In the genomic region with DNA sequence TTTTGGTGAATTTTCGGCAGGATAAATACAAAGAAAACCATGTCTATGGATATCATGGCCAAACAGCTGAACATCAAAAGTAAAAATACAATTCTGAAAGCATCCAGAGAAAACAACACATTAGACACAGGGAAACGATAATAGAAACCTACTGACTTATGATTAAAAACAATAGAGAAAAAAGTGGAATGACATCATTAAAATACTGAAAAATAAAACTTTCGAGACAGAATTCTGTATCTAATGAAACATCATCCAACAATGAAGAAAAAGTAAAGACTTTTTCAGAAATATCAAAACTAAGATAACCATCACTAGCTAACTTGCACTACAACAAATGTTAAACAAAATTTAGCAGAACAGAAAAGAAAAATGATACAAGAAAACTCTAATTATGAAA, we compare ENCODE assay signal across 9 cellular contexts.
"Had no signal": no experiment of that assay in that cellular context is flagged by ENCODE, and none has a peak within 500 bp of the region (broad histone marks: within the 10 kb centered on the region; RNA-seq: fewer than 3 reads in every experiment).

No MANE protein-coding gene starts in this region.

- H3K4me1 Mint-ChIP-seq: GM23338 had no signal

- H3K27ac Mint-ChIP-seq: GM23338, H9, HFFc6 had no signal

- ATAC-seq: GM23338, K562 had no signal

- H3K4me3 ChIP-seq: GM23338, K562 had no signal

- H3K9me3 Mint-ChIP-seq: HFFc6 had no signal

- H2AFZ ChIP-seq: GM23338 had no signal

- H3K4me2 ChIP-seq: GM23338 had no signal

- FAIRE-seq: H1, H54, K562 had no signal

- DNase-seq: H9, HCEC 1CT, HFFc6, IMR-90, KG1 had no signal

- H3K4me3 Mint-ChIP-seq: GM23338, H9, HFFc6 had no signal
